In the genomic region with DNA sequence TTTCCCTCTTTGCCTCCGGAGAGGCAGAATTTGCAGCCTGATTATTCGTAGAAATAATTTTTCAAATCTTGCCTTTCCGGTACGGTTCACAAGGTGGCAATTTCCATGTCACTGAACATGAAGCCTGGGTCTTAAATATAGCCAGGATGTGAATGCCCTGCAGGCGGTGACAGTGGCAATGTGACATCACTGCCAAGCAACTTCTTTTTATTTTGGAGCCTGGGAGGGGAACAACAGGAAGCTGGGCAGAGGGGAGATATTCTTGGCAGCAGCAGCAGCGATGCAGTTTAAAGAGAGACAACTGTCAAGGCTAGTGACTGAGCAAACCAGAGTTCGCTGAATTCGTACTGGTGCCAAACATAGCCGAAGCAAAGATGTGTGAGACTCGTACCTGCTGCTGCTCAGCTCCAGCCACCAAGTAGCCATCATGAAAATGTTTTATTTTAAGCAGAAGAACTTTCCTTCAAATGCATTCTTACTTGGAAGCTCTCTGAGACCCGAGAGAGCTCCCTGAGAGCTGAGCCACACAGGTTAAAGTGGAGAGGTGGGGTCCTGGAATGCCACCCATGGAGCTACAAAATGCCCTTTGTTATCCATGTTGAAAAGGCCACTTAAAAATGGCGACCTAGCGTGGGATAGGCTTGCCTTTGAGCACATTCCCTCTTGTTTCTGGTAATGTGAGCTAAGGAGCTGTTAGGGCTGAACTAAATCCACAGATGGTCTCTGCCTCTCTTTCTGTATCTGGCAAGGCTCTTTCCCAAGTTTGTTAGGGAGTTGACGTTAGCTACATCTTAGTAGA, we compare ENCODE assay signal across 12 cellular contexts.
A peak's percentile ranks its signal among the peaks of the same experiment; 100 is the strongest.
DNase-seq lines count a peak whose midpoint lies in the region; ATAC-seq, FAIRE-seq and TF ChIP-seq lines count a peak whose summit lies in the region.
"Had no signal": no experiment of that assay in that cellular context is flagged by ENCODE, and none has a peak within 500 bp of the region (broad histone marks: within the 10 kb centered on the region; RNA-seq: fewer than 3 reads in every experiment).

No MANE protein-coding gene starts in this region.

- peak; percentile 71 for DNase-seq in ELF-1 (ENCODE audit: low read depth, low spot score)
- DNase-seq in NCI-H146 (lab: John Stamatoyannopoulos, UW) = peak; percentile 70
- no peak for DNase-seq in astrocyte (ENCODE audit: low read depth)
- peak in 7 of 9 donors; percentile 33 to 70 (median 60) for DNase-seq in naive thymus-derived CD4-positive, alpha-beta T cell
- no peak for DNase-seq in HFFc6
- DNase-seq in thyroid gland = no peak
- DNase-seq: erythroblast, mucosa of descending colon, NCI-H187 treated with DMSO at 0.1 percent for 48 hours had no signal

- H4K20me1 ChIP-seq in astrocyte (ENCODE audit: insufficient read depth, low read length) = no peaks in the 10 kb centered on the region

- H3K36me3 Mint-ChIP-seq in astrocyte (ENCODE audit: low read depth, unreplicated experiment) (peaks cover 5% of the 10 kb centered on the region), HFFc6 (ENCODE audit: low read depth) (no peaks in the 10 kb centered on the region; the same call in 1 of the 2 replicates)
- peaks cover 0 to 39% (median 10%) of the 10 kb centered on the region in 5 donors for H3K36me3 Mint-ChIP-seq in naive thymus-derived CD4-positive, alpha-beta T cell

- no peak overlapping the region for H3K9ac ChIP-seq in astrocyte (ENCODE audit: low read length)

- CTCF ChIA-PET in naive thymus-derived CD4-positive, alpha-beta T cell (lab: Charles Lee) = interaction anchor here (2.7 kb wide), 1 partner anchor 53 kb away, joined by 9 read pairs; no protein-coding TSS in a partner anchor

- H3K27ac Mint-ChIP-seq in astrocyte (ENCODE audit: unreplicated experiment) = no peak overlapping the region
- H3K27ac Mint-ChIP-seq in naive thymus-derived CD4-positive, alpha-beta T cell = peak overlapping the region in 8 of 9 donors; percentile 47 to 94 (median 86)
- H3K27ac Mint-ChIP-seq in HFFc6 = no peak overlapping the region

- H3K36me3 ChIP-seq in astrocyte (ENCODE audit: insufficient read depth, low read length) (no peaks in the 10 kb centered on the region), thyroid gland (no peaks in the 10 kb centered on the region)
- H3K36me3 ChIP-seq in naive thymus-derived CD4-positive, alpha-beta T cell (ENCODE audit: control insufficient read depth in 2 of 3, insufficient read depth in 3 of 3, low read length in 3 of 3) = no peaks in the 10 kb centered on the region

- no peak for TF ChIP-seq POLR2A in thyroid gland (IDR thresholded peaks at IDR 0.05)

- H3K27ac ChIP-seq in astrocyte (ENCODE audit: low read depth, low read length) = no peak overlapping the region
- peak overlapping the region; percentile 15 for H3K27ac ChIP-seq in naive thymus-derived CD4-positive, alpha-beta T cell (ENCODE audit: low read depth, low read length)
- H3K27ac ChIP-seq in thyroid gland = no peak overlapping the region

- TF ChIP-seq CTCF in astrocyte (IDR thresholded peaks at IDR 0.05; ENCODE audit: insufficient read depth, low read depth, low read length) = no peak
- no peak for TF ChIP-seq CTCF in HFFc6 (IDR thresholded peaks at IDR 0.05)
- TF ChIP-seq CTCF in thyroid gland (IDR thresholded peaks at IDR 0.05) = no peak

- no peak overlapping the region for H3K4me3 Mint-ChIP-seq in astrocyte (ENCODE audit: unreplicated experiment)
- H3K4me3 Mint-ChIP-seq in naive thymus-derived CD4-positive, alpha-beta T cell = peak overlapping the region in 9 of 10 donors; percentile 10 to 73 (median 58)
- no peak overlapping the region for H3K4me3 Mint-ChIP-seq in HFFc6
- H3K4me3 Mint-ChIP-seq: activated naive CD8-positive, alpha-beta T cell had no signal

- FAIRE-seq in astrocyte (lab: Jason Lieb, UNC) = no peak

- H3K79me2 ChIP-seq in astrocyte (ENCODE audit: insufficient read depth, low read length) = no peaks in the 10 kb centered on the region

- no peak overlapping the region for H3K4me3 ChIP-seq in astrocyte (ENCODE audit: insufficient read depth, low read depth, low read length)
- H3K4me3 ChIP-seq in naive thymus-derived CD4-positive, alpha-beta T cell (ENCODE audit: low read length) = no peak overlapping the region
- H3K4me3 ChIP-seq in thyroid gland (replicated peaks in 1 of 3) = no peak overlapping the region
- H3K4me3 ChIP-seq: mucosa of descending colon had no signal

- WGBS in thyroid gland, 2 donors = 58 to 63% methylated on average over 14 of the region's 14 CpGs

- H3K27me3 ChIP-seq in astrocyte (ENCODE audit: insufficient read depth, low read length) (no peaks in the 10 kb centered on the region), thyroid gland (no peaks in the 10 kb centered on the region)
- no peaks in the 10 kb centered on the region for H3K27me3 ChIP-seq in naive thymus-derived CD4-positive, alpha-beta T cell (ENCODE audit: control insufficient read depth in 2 of 2, insufficient read depth in 2 of 2, low read length in 2 of 2)

- H3K4me1 ChIP-seq in astrocyte (ENCODE audit: insufficient read depth, low read length) (no peaks in the 10 kb centered on the region), thyroid gland (no peaks in the 10 kb centered on the region)
- peaks cover 0 to 16% of the 10 kb centered on the region in 2 donors for H3K4me1 ChIP-seq in naive thymus-derived CD4-positive, alpha-beta T cell (ENCODE audit: control insufficient read depth in 2 of 2, insufficient read depth in 2 of 2, low read length in 2 of 2)

- H3K27me3 Mint-ChIP-seq in astrocyte (ENCODE audit: low read depth, unreplicated experiment) (no peaks in the 10 kb centered on the region), HFFc6 (ENCODE audit: insufficient read depth) (no peaks in the 10 kb centered on the region)
- no peaks in the 10 kb centered on the region for H3K27me3 Mint-ChIP-seq in naive thymus-derived CD4-positive, alpha-beta T cell
- H3K27me3 Mint-ChIP-seq: activated naive CD8-positive, alpha-beta T cell had no signal

- no peak overlapping the region for H2AFZ ChIP-seq in astrocyte (ENCODE audit: low read depth, low read length)

- intact Hi-C loops in naive thymus-derived CD4-positive, alpha-beta T cell (cut with micrococcal nuclease) = no loop called here
- intact Hi-C loops in thyroid gland (cut with DNase I) = no loop called here

- H3K4me1 Mint-ChIP-seq in astrocyte (ENCODE audit: low read depth, unreplicated experiment) = peaks cover 13% of the 10 kb centered on the region
- peaks cover 7 to 50% (median 36%) of the 10 kb centered on the region in 7 donors for H3K4me1 Mint-ChIP-seq in naive thymus-derived CD4-positive, alpha-beta T cell
- no peaks in the 10 kb centered on the region; the same call in 1 of the 2 replicates for H3K4me1 Mint-ChIP-seq in HFFc6 (ENCODE audit: low read depth)

- POLR2A ChIA-PET in naive thymus-derived CD4-positive, alpha-beta T cell (lab: Charles Lee) = no interaction called here

- no peak for ATAC-seq in naive thymus-derived CD4-positive, alpha-beta T cell
- no peak for ATAC-seq in GM19395 (IDR thresholded peaks at IDR 0.05; ENCODE audit: unreplicated experiment)
- no peak for ATAC-seq in GM19324 (IDR thresholded peaks at IDR 0.05; ENCODE audit: low FRiP score, unreplicated experiment)
- ATAC-seq: mucosa of descending colon had no signal

- peak overlapping the region; percentile 28 for H3K4me2 ChIP-seq in astrocyte (ENCODE audit: low read length)

- H3K9me3 ChIP-seq in astrocyte (ENCODE audit: insufficient read depth, low read depth, low read length) = no peaks in the 10 kb centered on the region
- no peaks in the 10 kb centered on the region for H3K9me3 ChIP-seq in naive thymus-derived CD4-positive, alpha-beta T cell (ENCODE audit: control insufficient read depth in 2 of 3, low read length in 3 of 3)
- no peaks in the 10 kb centered on the region for H3K9me3 ChIP-seq in thyroid gland
- H3K9me3 ChIP-seq: mucosa of descending colon had no signal

- H3K9me3 Mint-ChIP-seq in astrocyte (ENCODE audit: unreplicated experiment) (no peaks in the 10 kb centered on the region), HFFc6 (no peaks in the 10 kb centered on the region)
- no peaks in the 10 kb centered on the region for H3K9me3 Mint-ChIP-seq in naive thymus-derived CD4-positive, alpha-beta T cell

Comparison
In these comparisons a context has a peak if more than half of its experiments do, and no peak if none do; other contexts are left out.
1. DNase-seq: peak in ELF-1 (single experiment), NCI-H146 (single experiment) and naive thymus-derived CD4-positive, alpha-beta T cell (7 of 9); none in astrocyte (single experiment), HFFc6 (single experiment) and thyroid gland (0 of 2).
2. H3K27ac Mint-ChIP-seq: peak in naive thymus-derived CD4-positive, alpha-beta T cell (8 of 9); none in astrocyte (single experiment) and HFFc6 (single experiment).
3. H3K4me3 Mint-ChIP-seq: peak in naive thymus-derived CD4-positive, alpha-beta T cell (9 of 10); none in astrocyte (single experiment) and HFFc6 (single experiment).